Comparison of ENCODE assay signal across 22 cellular contexts in genomic region chr10:97895915-97896314, GRCh38. TPM values are rescaled to one million over a fixed set of nuclear protein-coding genes. Genes with fewer than 3 reads are reported as not detected.
"Had no signal": no experiment of that assay in that cellular context is flagged by ENCODE, and none has a peak within 500 bp of the region (broad histone marks: within the 10 kb centered on the region; RNA-seq: fewer than 3 reads in every experiment).

No MANE protein-coding gene starts in this region.

- ATAC-seq: activated CD4-positive, alpha-beta T cell treated with anti-CD3 and anti-CD28 coated beads for 36 hours; activated naive CD4-positive, alpha-beta T cell treated with anti-CD3 and anti-CD28 coated beads, Interleukin-2, amount 50 U/mL, for 72 hours; activated T-helper 17 cell treated with anti-CD3 and anti-CD28 coated beads, Interleukin-2, amount 50 U/mL, for 72 hours; pancreas; psoas muscle; sciatic nerve had no signal

- H3K27me3 ChIP-seq: pancreas, vagina had no signal

- DNase-seq: activated B cell treated with CpG ODN at 0.5 μM for 24 hours; activated CD4-positive, alpha-beta T cell treated with anti-CD3 and anti-CD28 coated beads for 36 hours; activated CD4-positive, alpha-beta T cell treated with anti-CD3 and anti-CD28 coated beads, Interleukin-2, amount 50 U/mL, for 4 hours; activated CD8-positive, alpha-beta memory T cell treated with anti-CD3 and anti-CD28 coated beads for 24 hours; activated CD8-positive, alpha-beta memory T cell treated with anti-CD3 and anti-CD28 coated beads, Interleukin-2, amount 50 U/mL, for 4 hours; activated T-cell treated with anti-CD3 and anti-CD28 coated beads, Interleukin-2, amount 50 U/mL, for 24 hours; central memory CD4-positive, alpha-beta T cell; hippocampal formation; kidney glomerular epithelial cell; mesenchymal stem cell; pancreas; psoas muscle; small intestine; stimulated activated CD4-positive, alpha-beta T cell treated with anti-CD3 and anti-CD28 coated beads, Interleukin-4, amount 100 ng/mL, for 1 hour; stimulated activated naive CD4-positive, alpha-beta T cell; T1000 had no signal

- H3K4me3 ChIP-seq: pancreas, psoas muscle, thoracic aorta, vagina had no signal

- H3K36me3 ChIP-seq: pancreas, thoracic aorta, vagina had no signal

- H3K9me3 ChIP-seq: pancreas, psoas muscle, thoracic aorta, vagina had no signal

- H3K4me1 ChIP-seq: pancreas, psoas muscle, vagina had no signal

- H3K27ac ChIP-seq: pancreas, psoas muscle, thoracic aorta, vagina had no signal

RNA-seq across cellular contexts. Expression of gene GOLGA7B, which starts 46.3 kb away (rescaled TPM):
- total RNA-seq: glomerular endothelial cell had no signal
